In genomic region chr12:106179086-106179485, GRCh38 we compare ENCODE assay signal across 9 cellular contexts. TPM values are rescaled to one million over a fixed set of nuclear protein-coding genes. Genes with fewer than 3 reads are reported as not detected.
DNase-seq lines count a peak whose midpoint lies in the region; ATAC-seq and TF ChIP-seq lines count a peak whose summit lies in the region.
"Had no signal": no experiment of that assay in that cellular context is flagged by ENCODE, and none has a peak within 500 bp of the region (broad histone marks: within the 10 kb centered on the region; RNA-seq: fewer than 3 reads in every experiment).

No MANE protein-coding gene starts in this region.

- H3K36me3 ChIP-seq in suprapubic skin (no peaks in the 10 kb centered on the region), PC-3 (ENCODE audit: low read depth, low read length) (no peaks in the 10 kb centered on the region)

- H3K27me3 Mint-ChIP-seq in natural killer cell treated with Interleukin-12 subunit alpha and Interleukin-12 subunit beta and Interleukin-15 and Interleukin-18, amount 100 ng/mL, for 72 hours, result peaks cover 8 to 23% of the 10 kb centered on the region in 2 donors

- no peaks in the 10 kb centered on the region for H3K9me3 Mint-ChIP-seq in natural killer cell treated with Interleukin-12 subunit alpha and Interleukin-12 subunit beta and Interleukin-15 and Interleukin-18, amount 100 ng/mL, for 72 hours

- no peak for TF ChIP-seq EP300 in suprapubic skin (IDR thresholded peaks at IDR 0.05)

- H3K4me3 ChIP-seq in suprapubic skin (no peak overlapping the region), PC-3 (ENCODE audit: low read length) (no peak overlapping the region)

- H3F3A ChIP-seq in PC-3 (ENCODE audit: low read length, unreplicated experiment), result no peaks in the 10 kb centered on the region

- H3K4me3 Mint-ChIP-seq in natural killer cell treated with Interleukin-12 subunit alpha and Interleukin-12 subunit beta and Interleukin-15 and Interleukin-18, amount 100 ng/mL, for 72 hours, result no peak overlapping the region

- H3K4me2 ChIP-seq in PC-3 (ENCODE audit: low read length), result no peak overlapping the region

- CTCF ChIA-PET in PC-3 (lab: Charles Lee), result no interaction called here

- H2AFZ ChIP-seq in PC-3 (ENCODE audit: low read length), result no peak overlapping the region

- 52% methylated on average over 3 of the region's 3 CpGs for WGBS in suprapubic skin

- DNase-seq in LHCN-M2 (ENCODE audit: low read depth) (peak; percentile 46), NCI-H82 treated with DMSO at 0.1 percent for 48 hours (lab: John Stamatoyannopoulos, UW; ENCODE audit: unreplicated experiment) (peak; percentile 95), iris pigment epithelial cell (ENCODE audit: low read depth) (peak; percentile 3), suprapubic skin (ENCODE audit: low spot score in 2 of 2) (no peak), PC-3 (no peak)
- no peak for DNase-seq in natural killer cell treated with Interleukin-12 subunit alpha and Interleukin-12 subunit beta and Interleukin-15 and Interleukin-18, amount 100 ng/mL, for 72 hours (ENCODE audit: low spot score)
- DNase-seq: OCI-M1; stimulated activated naive CD8-positive, alpha-beta T cell treated with anti-CD3 and anti-CD28 coated beads, Interleukin-15, Interleukin-2, amounts not matched to agents 100 U/mL and 50 U/mL, for 24 hours had no signal

- no peaks in the 10 kb centered on the region for H3K9me2 ChIP-seq in PC-3 (replicated peaks; ENCODE audit: low read length)

- H3K4me1 ChIP-seq in suprapubic skin (peaks cover 10% of the 10 kb centered on the region), PC-3 (ENCODE audit: insufficient read depth, low read length) (no peaks in the 10 kb centered on the region)

- H3K27ac ChIP-seq in suprapubic skin (peak overlapping the region; percentile 28), PC-3 (ENCODE audit: low read length) (no peak overlapping the region)

- no peak overlapping the region for H3K9ac ChIP-seq in PC-3 (ENCODE audit: low read length)

- H3K36me3 Mint-ChIP-seq in natural killer cell treated with Interleukin-12 subunit alpha and Interleukin-12 subunit beta and Interleukin-15 and Interleukin-18, amount 100 ng/mL, for 72 hours, result no peaks in the 10 kb centered on the region

- no TSS peak for BruUV-seq in PC-3 (replicated peaks; lab: Mats Ljungman, UMichigan)

- no peak for ATAC-seq in natural killer cell treated with Interleukin-12 subunit alpha and Interleukin-12 subunit beta and Interleukin-15 and Interleukin-18, amount 100 ng/mL, for 72 hours
- no peak for ATAC-seq in PC-3
- ATAC-seq in HG02970 (IDR thresholded peaks at IDR 0.05; ENCODE audit: low FRiP score, unreplicated experiment), result no peak
- ATAC-seq: stimulated activated naive CD8-positive, alpha-beta T cell treated with anti-CD3 and anti-CD28 coated beads, Interleukin-15, Interleukin-2, amounts not matched to agents 100 U/mL and 50 U/mL, for 24 hours had no signal

- intact Hi-C loops in PC-3 (cut with micrococcal nuclease), result no loop called here

- no peaks in the 10 kb centered on the region for H4K20me1 ChIP-seq in PC-3 (ENCODE audit: low read length)

- no peaks in the 10 kb centered on the region for H3K4me1 Mint-ChIP-seq in natural killer cell treated with Interleukin-12 subunit alpha and Interleukin-12 subunit beta and Interleukin-15 and Interleukin-18, amount 100 ng/mL, for 72 hours (ENCODE audit: low read depth in 2 of 2)

- H3K9me3 ChIP-seq in suprapubic skin (no peaks in the 10 kb centered on the region), PC-3 (ENCODE audit: low read length) (no peaks in the 10 kb centered on the region)

- H3K79me2 ChIP-seq in PC-3 (ENCODE audit: low read length), result no peaks in the 10 kb centered on the region

- no peak overlapping the region for H3K27ac Mint-ChIP-seq in natural killer cell treated with Interleukin-12 subunit alpha and Interleukin-12 subunit beta and Interleukin-15 and Interleukin-18, amount 100 ng/mL, for 72 hours

- no peaks in the 10 kb centered on the region for H3K27me3 ChIP-seq in suprapubic skin
- H3K27me3 ChIP-seq in PC-3 (ENCODE audit: low read length), result peaks cover 20% of the 10 kb centered on the region

- POLR2A ChIA-PET in PC-3 (lab: Charles Lee; ENCODE audit: unreplicated experiment), result no interaction called here

- no peak for TF ChIP-seq POLR2A in suprapubic skin (IDR thresholded peaks at IDR 0.05)

- TF ChIP-seq CTCF in suprapubic skin (IDR thresholded peaks at IDR 0.05) (no peak), PC-3 (conservative IDR thresholded peaks at IDR 0.05; ENCODE audit: low read depth, low read length) (no peak)

RNA-seq across cellular contexts. Expression of gene NUAK1, which starts 40.3 kb away (rescaled TPM):
- total RNA-seq in LHCN-M2 (2014; rRNA removed) (2.4 and 6.0 TPM in 2 replicates), suprapubic skin (10 to 100 TPM; 22.6 to 44.3 (median 38.4) TPM), PC-3 (2014; rRNA removed) (9.8 and 11.0 TPM in 2 replicates)
- polyA plus RNA-seq in LHCN-M2 (2012), result 15.6 TPM
- total RNA-seq in natural killer cell treated with Interleukin-12 subunit alpha and Interleukin-12 subunit beta and Interleukin-15 and Interleukin-18, amount 100 ng/mL, for 72 hours, result 1 to 10 TPM in 1 of 2 donors, under 1 TPM in 1; 0.05 to 1.6 TPM

Comparison
In these comparisons a context has a peak if more than half of its experiments do, and no peak if none do; other contexts are left out.
1. DNase-seq: peak in LHCN-M2 (single experiment), NCI-H82 treated with DMSO at 0.1 percent for 48 hours (single experiment) and iris pigment epithelial cell (single experiment); none in suprapubic skin (0 of 2), natural killer cell treated with Interleukin-12 subunit alpha and Interleukin-12 subunit beta and Interleukin-15 and Interleukin-18, amount 100 ng/mL, for 72 hours (single experiment) and PC-3 (single experiment).